18 cellular contexts compared by ENCODE assay signal in genomic region chr1:89934441-89934840, GRCh38.
DNase-seq lines count a peak whose midpoint lies in the region; ATAC-seq and TF ChIP-seq lines count a peak whose summit lies in the region.
"Had no signal": no experiment of that assay in that cellular context is flagged by ENCODE, and none has a peak within 500 bp of the region (broad histone marks: within the 10 kb centered on the region; RNA-seq: fewer than 3 reads in every experiment).

No MANE protein-coding gene starts in this region.

- H3F3A ChIP-seq in GM23338 (replicated peaks; ENCODE audit: low read depth): no peaks in the 10 kb centered on the region; the same call in 1 of the 2 replicates

- peaks cover 40% of the 10 kb centered on the region for H3K4me1 ChIP-seq in GM23338 (ENCODE audit: insufficient read depth)
- H3K4me1 ChIP-seq in thyroid gland: peaks cover 53 to 58% of the 10 kb centered on the region in 2 donors
- H3K4me1 ChIP-seq in suprapubic skin: no peaks in the 10 kb centered on the region
- H3K4me1 ChIP-seq: BLaER1 had no signal

- H3K36me3 Mint-ChIP-seq in GM23338 (ENCODE audit: low read depth): peaks cover 60% of the 10 kb centered on the region
- H3K36me3 Mint-ChIP-seq in memory B cell: peaks cover 35% of the 10 kb centered on the region

- H3K4me3 ChIP-seq in GM23338 (no peak overlapping the region), thyroid gland (replicated peaks in 1 of 3) (no peak overlapping the region), suprapubic skin (no peak overlapping the region)
- H3K4me3 ChIP-seq: BLaER1, GM23248 had no signal

- no peak overlapping the region for H3K4me2 ChIP-seq in GM23338
- H3K4me2 ChIP-seq: BLaER1 had no signal

- H3K9me3 Mint-ChIP-seq in GM23338: peaks cover 9% of the 10 kb centered on the region; the same call in 2 of the 3 replicates
- no peaks in the 10 kb centered on the region for H3K9me3 Mint-ChIP-seq in memory B cell
- H3K9me3 Mint-ChIP-seq: CD14-positive monocyte; CD8-positive, alpha-beta T cell; HFFc6 had no signal

- H3K9me2 ChIP-seq in GM23338 (ENCODE audit: insufficient read depth): 0 out of 2 replicates have a peak, but pooled peaks cover 3% of the 10 kb centered on the region

- H3K36me3 ChIP-seq in GM23338 (ENCODE audit: insufficient read depth): 0 out of 2 replicates have a peak, but pooled peaks cover 8% of the 10 kb centered on the region
- peaks cover 0 to 7% of the 10 kb centered on the region in 2 donors for H3K36me3 ChIP-seq in thyroid gland
- H3K36me3 ChIP-seq in suprapubic skin: peaks cover 20% of the 10 kb centered on the region

- in situ Hi-C loops in GM13977 (cut with MboI; ENCODE audit: low pct_unique_long_range_greater_than_20kb, low sequenced_read_pairs, unreplicated experiment): no loop called here

- H3K27ac ChIP-seq in GM23338 (ENCODE audit: low read depth) (peak overlapping the region; percentile 24; the same call in 1 of the 2 replicates), caudate nucleus (ENCODE audit: low read depth, low read length) (peak overlapping the region; percentile 32), thyroid gland (peak overlapping the region; percentile 72 to 84 (median 83)), suprapubic skin (no peak overlapping the region)
- H3K27ac ChIP-seq: BLaER1, GM23248 had no signal

- no peak overlapping the region for H3K4me3 Mint-ChIP-seq in GM23338
- H3K4me3 Mint-ChIP-seq in memory B cell: no peak overlapping the region
- H3K4me3 Mint-ChIP-seq: CD14-positive monocyte; CD8-positive, alpha-beta T cell; HFFc6 had no signal

- intact Hi-C loops in thyroid gland (cut with DNase I): no loop called here

- TF ChIP-seq CTCF in GM23338 (conservative IDR thresholded peaks at IDR 0.05; ENCODE audit: low read depth in 2 of 2): no peak
- TF ChIP-seq CTCF in thyroid gland (IDR thresholded peaks at IDR 0.05): no peak
- no peak for TF ChIP-seq CTCF in suprapubic skin (IDR thresholded peaks at IDR 0.05)
- TF ChIP-seq CTCF in GM13977 (IDR thresholded peaks at IDR 0.05; ENCODE audit: extremely low read depth, insufficient read depth, missing control alignments): no peak

- WGBS in thyroid gland, 2 donors: 42 to 69% methylated on average over 10 of the region's 10 CpGs
- 94% methylated on average over 10 of the region's 10 CpGs for WGBS in suprapubic skin

- no peaks in the 10 kb centered on the region for H4K20me1 ChIP-seq in GM23338 (replicated peaks; ENCODE audit: insufficient read depth)

- no peak for TF ChIP-seq EP300 in suprapubic skin (IDR thresholded peaks at IDR 0.05)

- ATAC-seq in GM23338 (no peak), memory B cell (ENCODE audit: low read depth) (no peak), esophagus mucosa (no peak)
- ATAC-seq: CD8-positive, alpha-beta T cell; HCT116 had no signal

- H2AFZ ChIP-seq in GM23338: no peak overlapping the region
- H2AFZ ChIP-seq: GM23248 had no signal

- no peaks in the 10 kb centered on the region; the same call in 1 of the 2 replicates for H3K79me2 ChIP-seq in GM23338 (replicated peaks; ENCODE audit: insufficient read depth)

- H3K27ac Mint-ChIP-seq in GM23338: peak overlapping the region; percentile 29; the same call in 1 of the 2 replicates
- H3K27ac Mint-ChIP-seq in memory B cell: peak overlapping the region; percentile 6
- H3K27ac Mint-ChIP-seq: CD14-positive monocyte; CD8-positive, alpha-beta T cell; HFFc6 had no signal

- H3K9me3 ChIP-seq in thyroid gland: no peaks in the 10 kb centered on the region
- no peaks in the 10 kb centered on the region for H3K9me3 ChIP-seq in suprapubic skin
- H3K9me3 ChIP-seq: BLaER1 had no signal

- H3K27me3 Mint-ChIP-seq in GM23338 (ENCODE audit: insufficient read depth, low read depth, poor library complexity) (peaks cover 8% of the 10 kb centered on the region), memory B cell (no peaks in the 10 kb centered on the region)

- DNase-seq in GM23338 (ENCODE audit: low spot score) (no peak), caudate nucleus (lab: John Stamatoyannopoulos, UW) (no peak), memory B cell (ENCODE audit: low spot score in 2 of 2) (no peak), thyroid gland (peak; percentile 72 to 74), suprapubic skin (ENCODE audit: low spot score in 2 of 2) (no peak), GM13977 (ENCODE audit: low spot score) (no peak)
- DNase-seq: 8988T; Calu3; CD8-positive, alpha-beta T cell; DMS79 treated with DMSO at 0.1 percent for 48 hours; GF-D8; GM23248; HFFc6; IMR-90 had no signal

- H3K27me3 ChIP-seq in GM23338 (ENCODE audit: insufficient read depth) (no peaks in the 10 kb centered on the region), thyroid gland (no peaks in the 10 kb centered on the region), suprapubic skin (no peaks in the 10 kb centered on the region)
- H3K27me3 ChIP-seq: BLaER1 had no signal

- TF ChIP-seq POLR2A in thyroid gland (IDR thresholded peaks at IDR 0.05) (peak in 1 of 2 donors; percentile 44), suprapubic skin (IDR thresholded peaks at IDR 0.05) (no peak)

- H3K4me1 Mint-ChIP-seq in GM23338: peaks cover 65% of the 10 kb centered on the region
- peaks cover 8% of the 10 kb centered on the region for H3K4me1 Mint-ChIP-seq in memory B cell
- H3K4me1 Mint-ChIP-seq: CD14-positive monocyte had no signal

TF ChIP-seq in GM23338, 12 proteins besides CTCF, POLR2A, EP300 and RAD21:
- TF ChIP-seq ZNF331 (CRISPR knock-in tag; IDR thresholded peaks at IDR 0.05; ENCODE audit: low read depth): no peak

Comparison
In these comparisons a context has a peak if more than half of its experiments do, and no peak if none do; other contexts are left out.
1. DNase-seq: peak in thyroid gland (2 of 2); none in GM23338 (single experiment), caudate nucleus (0 of 61), memory B cell (0 of 2), suprapubic skin (0 of 2) and GM13977 (single experiment).